In genomic region chr1:41891403-41891896, GRCh38 we compare ENCODE assay signal across 1 cellular context.
TF ChIP-seq lines count a peak whose summit lies in the region.

No MANE protein-coding gene starts in this region.

TF ChIP-seq in K562, 482 proteins besides CTCF, POLR2A, EP300 and RAD21 (continued from another document):
- TF ChIP-seq ZBTB26 (CRISPR knock-in tag; IDR thresholded peaks at IDR 0.05) (0 out of 2 replicates have a peak, but pooled peaks have one; percentile 36), TRIM24 (IDR thresholded peaks at IDR 0.05) (no peak), ZNF384 (IDR thresholded peaks at IDR 0.05; ENCODE audit: low read depth, low read length) (no peak), ZBTB9 (CRISPR knock-in tag; IDR thresholded peaks at IDR 0.05) (0 out of 2 replicates have a peak, but pooled peaks have one; percentile 14), NFXL1 (CRISPR knock-in tag; IDR thresholded peaks at IDR 0.05) (0 out of 2 replicates have a peak, but pooled peaks have one; percentile 50), ETV5 (CRISPR knock-in tag; IDR thresholded peaks at IDR 0.05; ENCODE audit: low read depth) (peak; percentile 39; the same call in 1 of the 2 replicates), CXXC5 (CRISPR knock-in tag; IDR thresholded peaks at IDR 0.05) (peak; percentile 15; the same call in 1 of the 2 replicates), NR2C2 (CRISPR knock-in tag; IDR thresholded peaks at IDR 0.05) (no peak), NR2C2 (tag; IDR thresholded peaks at IDR 0.05) (peak; percentile 43; the same call in 1 of the 2 replicates), ZNF217 (CRISPR knock-in tag; IDR thresholded peaks at IDR 0.05) (no peak), PKNOX1 (IDR thresholded peaks at IDR 0.05) (peak; percentile 67; the same call in 1 of the 2 replicates), ZNF311 (CRISPR knock-in tag; IDR thresholded peaks at IDR 0.05) (no peak), ZKSCAN1 (IDR thresholded peaks at IDR 0.05; ENCODE audit: low read depth, low read length) (no peak), TCFL5 (CRISPR knock-in tag; conservative IDR thresholded peaks at IDR 0.05) (0 out of 2 replicates have a peak, but pooled peaks have one; percentile 27), ETS1 (conservative IDR thresholded peaks at IDR 0.05; ENCODE audit: control insufficient read depth, low read depth, low read length) (no peak), MAZ (CRISPR knock-in tag; conservative IDR thresholded peaks at IDR 0.05 in 1 of 2, IDR thresholded peaks at IDR 0.05 in 1 of 2) (0 out of 4 replicates have a peak, but pooled peaks of 1 of the 2 experiments have one; percentile 36), ARID1B (IDR thresholded peaks at IDR 0.05) (no peak), ZNF75A (CRISPR knock-in tag; IDR thresholded peaks at IDR 0.05) (no peak), GATAD2B (IDR thresholded peaks at IDR 0.05; ENCODE audit: borderline replicate concordance) (no peak), EHMT2 (IDR thresholded peaks at IDR 0.05) (no peak), MEIS2 (IDR thresholded peaks at IDR 0.05; ENCODE audit: partially characterized antibody) (peak; percentile 38), HBP1 (CRISPR knock-in tag; IDR thresholded peaks at IDR 0.05) (peak; percentile 23; the same call in 1 of the 2 replicates), NCOR1 (IDR thresholded peaks at IDR 0.05) (no peak), PBX2 (CRISPR knock-in tag; IDR thresholded peaks at IDR 0.05; ENCODE audit: low read depth) (no peak), PBX2 (tag; conservative IDR thresholded peaks at IDR 0.05; ENCODE audit: low read depth) (peak; percentile 49)
